ENCODE assay signal across 12 cellular contexts in the genomic region with DNA sequence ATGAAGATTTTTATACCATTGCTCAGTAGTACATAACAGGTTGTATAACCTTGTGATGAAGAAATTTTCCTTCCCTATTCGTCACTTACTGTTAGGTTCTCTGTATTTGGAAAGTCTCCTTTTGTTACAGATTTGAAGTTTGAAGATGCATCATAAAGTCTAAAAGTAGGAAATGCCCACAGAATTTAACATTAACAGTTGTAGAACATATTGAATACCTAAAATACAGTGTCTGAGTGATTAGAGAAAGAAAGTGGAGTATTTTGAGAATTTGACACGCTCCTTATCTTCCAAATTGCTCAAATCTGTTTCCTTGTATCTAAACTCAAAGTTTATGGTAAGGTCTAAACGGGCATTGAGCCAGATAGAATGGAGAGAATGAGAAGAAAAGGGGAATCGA.
DNase-seq lines count a peak whose midpoint lies in the region; ATAC-seq and TF ChIP-seq lines count a peak whose summit lies in the region.
"Had no signal": no experiment of that assay in that cellular context is flagged by ENCODE, and none has a peak within 500 bp of the region (broad histone marks: within the 10 kb centered on the region; RNA-seq: fewer than 3 reads in every experiment).

No MANE protein-coding gene starts in this region.

- no peaks in the 10 kb centered on the region for H3K36me3 ChIP-seq in left ventricle myocardium inferior
- no peaks in the 10 kb centered on the region for H3K36me3 ChIP-seq in muscle layer of duodenum (ENCODE audit: control insufficient read depth in 1 of 2, insufficient read depth in 2 of 2, low read length in 2 of 2)
- H3K36me3 ChIP-seq in upper lobe of right lung = peaks cover 15% of the 10 kb centered on the region
- H3K36me3 ChIP-seq: thyroid gland had no signal

- H3K9me3 ChIP-seq in left ventricle myocardium inferior (replicated peaks) (no peaks in the 10 kb centered on the region), muscle layer of duodenum (ENCODE audit: control insufficient read depth in 1 of 2, low read length in 2 of 2) (no peaks in the 10 kb centered on the region), upper lobe of right lung (no peaks in the 10 kb centered on the region)
- H3K9me3 ChIP-seq: BLaER1 treated with 17β-estradiol and CSF1 and Interleukin-3, amounts not matched to agents 10 nM and 100 nM; thyroid gland had no signal

- TF ChIP-seq CTCF in left ventricle myocardium inferior (IDR thresholded peaks at IDR 0.05; ENCODE audit: borderline replicate concordance) = no peak
- no peak for TF ChIP-seq CTCF in upper lobe of right lung (IDR thresholded peaks at IDR 0.05)

- H3K27me3 ChIP-seq in left ventricle myocardium inferior (ENCODE audit: low read depth) (no peaks in the 10 kb centered on the region), muscle layer of duodenum (ENCODE audit: low read depth, low read length) (no peaks in the 10 kb centered on the region), upper lobe of right lung (no peaks in the 10 kb centered on the region)
- H3K27me3 ChIP-seq: BLaER1 treated with 17β-estradiol and CSF1 and Interleukin-3, amounts not matched to agents 10 nM and 100 nM; thyroid gland had no signal

- intact Hi-C loops in left ventricle myocardium inferior (cut with micrococcal nuclease) = loop anchor here (10.0 kb wide), 1 partner anchor 105 kb away; no protein-coding TSS in a partner anchor
- intact Hi-C loops in cardiac septum (cut with DNase I) = loop anchor here (5.0 kb wide), 1 partner anchor 48 kb away; no protein-coding TSS in a partner anchor
- intact Hi-C loops in upper lobe of right lung (cut with DNase I) = no loop called here

- H3K27ac ChIP-seq in left ventricle myocardium inferior (replicated peaks) = peak overlapping the region; percentile 77
- peak overlapping the region; percentile 70 for H3K27ac ChIP-seq in muscle layer of duodenum (ENCODE audit: low read length)
- H3K27ac ChIP-seq in upper lobe of right lung = peak overlapping the region; percentile 37
- H3K27ac ChIP-seq: BLaER1 treated with 17β-estradiol and CSF1 and Interleukin-3, amounts not matched to agents 10 nM and 100 nM had no signal

- DNase-seq in left ventricle myocardium inferior = no peak
- no peak for DNase-seq in cardiac septum (ENCODE audit: low spot score)
- DNase-seq in amniotic epithelial cell (ENCODE audit: low read depth) = peak; percentile 37
- no peak for DNase-seq in upper lobe of right lung
- no peak for DNase-seq in NCI-H524 treated with DMSO at 0.1 percent for 48 hours (lab: John Stamatoyannopoulos, UW)
- no peak for DNase-seq in NCI-H82 (lab: John Stamatoyannopoulos, UW)
- no peak for DNase-seq in foreskin melanocyte
- DNase-seq: head of caudate nucleus, NCI-H1105 treated with DMSO at 0.1 percent for 48 hours, thyroid gland had no signal

- H3K4me1 ChIP-seq in left ventricle myocardium inferior (peaks cover 96% of the 10 kb centered on the region), muscle layer of duodenum (ENCODE audit: control insufficient read depth in 1 of 2, insufficient read depth in 2 of 2, low read length in 2 of 2) (peaks cover 5 to 64% of the 10 kb centered on the region in 2 donors), upper lobe of right lung (peaks cover 56% of the 10 kb centered on the region)

- H3K4me3 ChIP-seq in left ventricle myocardium inferior (no peak overlapping the region), muscle layer of duodenum (ENCODE audit: low read depth in 1 of 2, low read length in 2 of 2) (no peak overlapping the region), upper lobe of right lung (no peak overlapping the region)
- H3K4me3 ChIP-seq: BLaER1 treated with 17β-estradiol and CSF1 and Interleukin-3, amounts not matched to agents 10 nM and 100 nM; thyroid gland had no signal

- peak; percentile 13 for ATAC-seq in upper lobe of right lung
